8 cellular contexts compared by ENCODE assay signal in the genomic region with DNA sequence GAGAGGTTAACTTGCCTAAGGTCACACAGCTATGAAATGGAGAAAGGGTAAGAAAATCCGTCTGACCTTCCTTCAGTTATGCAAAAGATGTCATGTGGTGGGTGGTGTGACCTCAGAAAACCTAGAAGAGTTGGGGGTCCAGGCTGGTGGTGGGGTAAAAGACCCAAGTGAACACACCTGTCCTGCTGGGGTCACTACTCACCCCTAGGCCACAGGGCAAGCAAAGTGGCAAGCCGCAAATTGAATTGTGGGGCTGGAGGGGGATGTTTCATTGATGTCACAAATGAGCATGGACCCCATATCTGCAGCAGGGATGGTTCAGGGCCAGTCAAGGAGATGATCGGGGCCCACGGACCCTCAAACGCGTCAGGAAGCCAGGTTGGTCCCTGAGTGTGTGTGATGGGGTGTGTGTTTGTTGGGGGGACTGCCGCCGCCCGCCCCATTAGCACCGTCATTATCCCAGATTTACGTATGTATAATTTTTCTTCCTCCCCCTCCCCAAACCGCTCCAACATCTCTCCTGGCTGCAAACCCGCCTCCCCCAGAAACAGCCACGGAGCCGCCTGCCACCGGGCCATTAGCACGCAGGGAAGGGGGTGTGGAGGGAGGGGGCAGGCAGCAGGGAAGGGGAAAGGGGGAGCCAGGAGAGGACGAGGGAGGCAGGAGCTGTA.
DNase-seq lines count a peak whose midpoint lies in the region; ATAC-seq and TF ChIP-seq lines count a peak whose summit lies in the region.
"Not testable (repeated sequence)": the region's sequence is repeated elsewhere in the genome, so short reads cannot be mapped to it uniquely, and the experiment has no call there.

No MANE protein-coding gene starts in this region.

- H3K4me1 ChIP-seq in A673 (ENCODE audit: insufficient read depth, low read length, poor library complexity, severe bottlenecking); SK-N-SH (ENCODE audit: control insufficient read depth in 1 of 2, insufficient read depth in 2 of 2, low read depth in 1 of 2, low read length in 1 of 2): not testable (repeated sequence)

- H3K9ac ChIP-seq in SK-N-SH (peak overlapping the region; percentile 71; the same call in 1 of the 2 replicates), neural cell (ENCODE audit: low read length) (peak overlapping the region; percentile 62)

- ATAC-seq in activated naive CD8-positive, alpha-beta T cell treated with anti-CD3 and anti-CD28 coated beads, Interleukin-2, amount 10 ng/mL, durations not matched to agents 7 days and 5 days (ENCODE audit: low read depth); stimulated activated effector memory CD8-positive, alpha-beta T cell treated with anti-CD3 and anti-CD28 coated beads, Interleukin-12 subunit alpha, Interleukin-12 subunit beta, amount 100 ng/mL, for 72 hours: not testable (repeated sequence)

- not testable (repeated sequence) for H3K9me3 ChIP-seq in A673 (ENCODE audit: low read depth, low read length, poor library complexity, severe bottlenecking); SK-N-SH; iPS-18c (ENCODE audit: control insufficient read depth, insufficient read depth, low read length); neural cell (ENCODE audit: low read length)

- H3K4me3 ChIP-seq in A673 (ENCODE audit: low read depth, low read length, poor library complexity, severe bottlenecking) (peak overlapping the region; percentile 32), HL-60 (replicated peaks; ENCODE audit: insufficient read depth, low read length) (0 out of 2 replicates have a peak overlapping the region, but pooled peaks have one; percentile 40), SK-N-SH (ENCODE audit: low read depth in 2 of 2, low read length in 1 of 2) (peak overlapping the region in 1 of 2 experiments; percentile 43; a peak in 1 of 4 replicates), epithelial cell of proximal tubule (ENCODE audit: low read depth, low read length) (peak overlapping the region; percentile 31), iPS-18c (ENCODE audit: insufficient read depth, low read depth, low read length) (peak overlapping the region; percentile 55), neural cell (ENCODE audit: low read length) (peak overlapping the region; percentile 57)

- 0 out of 2 replicates have a peak overlapping the region, but pooled peaks have one; percentile 41 for H2AFZ ChIP-seq in SK-N-SH (ENCODE audit: low read depth)
- H2AFZ ChIP-seq in neural cell (ENCODE audit: low read depth, low read length) = not testable (repeated sequence)

- not testable (repeated sequence) for H4K20me1 ChIP-seq in SK-N-SH (ENCODE audit: insufficient read depth); neural cell (ENCODE audit: insufficient read depth)

- intact Hi-C loops in A673 (cut with micrococcal nuclease; ENCODE audit: unreplicated experiment) = not testable (repeated sequence)

- H3K4me3 Mint-ChIP-seq in activated naive CD8-positive, alpha-beta T cell treated with anti-CD3 and anti-CD28 coated beads, Interleukin-2, amount 10 ng/mL, durations not matched to agents 7 days and 5 days = peak overlapping the region; percentile 25
- H3K4me3 Mint-ChIP-seq in stimulated activated effector memory CD8-positive, alpha-beta T cell treated with anti-CD3 and anti-CD28 coated beads, Interleukin-12 subunit alpha, Interleukin-12 subunit beta, amount 100 ng/mL, for 72 hours = peak overlapping the region; percentile 43

- TF ChIP-seq EP300 in SK-N-SH (IDR thresholded peaks at IDR 0.05; ENCODE audit: borderline replicate concordance in 1 of 2, low read depth in 1 of 2, low read length in 1 of 2); neural cell (conservative IDR thresholded peaks at IDR 0.05; ENCODE audit: poor library complexity, severe bottlenecking): not testable (repeated sequence)

- H3K9me3 Mint-ChIP-seq in activated naive CD8-positive, alpha-beta T cell treated with anti-CD3 and anti-CD28 coated beads, Interleukin-2, amount 10 ng/mL, durations not matched to agents 7 days and 5 days; stimulated activated effector memory CD8-positive, alpha-beta T cell treated with anti-CD3 and anti-CD28 coated beads, Interleukin-12 subunit alpha, Interleukin-12 subunit beta, amount 100 ng/mL, for 72 hours: not testable (repeated sequence)

- H3K27ac ChIP-seq in A673 (ENCODE audit: low read depth, low read length, poor library complexity, severe bottlenecking); HL-60 (replicated peaks): not testable (repeated sequence)
- peak overlapping the region in 1 of 2 experiments; percentile 58; a peak in 1 of 4 replicates for H3K27ac ChIP-seq in SK-N-SH (ENCODE audit: low read depth in 2 of 2, low read length in 1 of 2)
- peak overlapping the region; percentile 72 for H3K27ac ChIP-seq in neural cell (ENCODE audit: low read length)

- BruUV-seq in A673 (replicated peaks; lab: Mats Ljungman, UMichigan) = TSS peak; percentile 93

- H3K4me1 Mint-ChIP-seq in activated naive CD8-positive, alpha-beta T cell treated with anti-CD3 and anti-CD28 coated beads, Interleukin-2, amount 10 ng/mL, durations not matched to agents 7 days and 5 days; stimulated activated effector memory CD8-positive, alpha-beta T cell treated with anti-CD3 and anti-CD28 coated beads, Interleukin-12 subunit alpha, Interleukin-12 subunit beta, amount 100 ng/mL, for 72 hours: not testable (repeated sequence)

- not testable (repeated sequence) for TF ChIP-seq CTCF in A673 (conservative IDR thresholded peaks at IDR 0.05; ENCODE audit: low read depth, low read length); HL-60 (IDR thresholded peaks at IDR 0.05; ENCODE audit: insufficient read depth, low read length); SK-N-SH (IDR thresholded peaks at IDR 0.05); epithelial cell of proximal tubule (conservative IDR thresholded peaks at IDR 0.05; ENCODE audit: low read depth, low read length); neural cell (IDR thresholded peaks at IDR 0.05; ENCODE audit: poor library complexity, severe bottlenecking)

- not testable (repeated sequence) for H3K27me3 ChIP-seq in A673 (replicated peaks; ENCODE audit: insufficient read depth, low read depth, low read length, poor library complexity); HL-60 (ENCODE audit: insufficient read depth, poor library complexity, severe bottlenecking); SK-N-SH (ENCODE audit: insufficient read depth); neural cell (ENCODE audit: insufficient read depth, low read depth, low read length)

- POLR2A ChIA-PET in A673 (lab: Charles Lee; ENCODE audit: low non-redundant PET); SK-N-SH (lab: Yijun Ruan, JAX); activated naive CD8-positive, alpha-beta T cell treated with anti-CD3 and anti-CD28 coated beads, Interleukin-2, amount 10 ng/mL, durations not matched to agents 7 days and 5 days (lab: Charles Lee): not testable (repeated sequence)

- WGBS in SK-N-SH (ENCODE audit: low lambda C conversion rate) = 78% methylated on average over 18 of the region's 18 CpGs

- H3K27me3 Mint-ChIP-seq in activated naive CD8-positive, alpha-beta T cell treated with anti-CD3 and anti-CD28 coated beads, Interleukin-2, amount 10 ng/mL, durations not matched to agents 7 days and 5 days = not testable (repeated sequence)

- not testable (repeated sequence) for H3F3A ChIP-seq in SK-N-SH (replicated peaks; ENCODE audit: insufficient read depth); neural cell (ENCODE audit: insufficient read depth, low read length, poor library complexity, severe bottlenecking)

- not testable (repeated sequence) for H3K79me2 ChIP-seq in SK-N-SH (ENCODE audit: insufficient read depth); neural cell (replicated peaks; ENCODE audit: insufficient read depth, low read length)

- not testable (repeated sequence) for DNase-seq in A673 (ENCODE audit: low spot score); HL-60 (ENCODE audit: low read depth in 1 of 2, low spot score in 1 of 2); SK-N-SH; activated naive CD8-positive, alpha-beta T cell treated with anti-CD3 and anti-CD28 coated beads, Interleukin-2, amount 10 ng/mL, durations not matched to agents 7 days and 5 days; epithelial cell of proximal tubule (ENCODE audit: low read depth); stimulated activated effector memory CD8-positive, alpha-beta T cell treated with anti-CD3 and anti-CD28 coated beads, Interleukin-12 subunit alpha, Interleukin-12 subunit beta, amount 100 ng/mL, for 72 hours (ENCODE audit: low spot score in 2 of 2)

- H3K9me2 ChIP-seq in SK-N-SH; neural cell (ENCODE audit: insufficient read depth, low read length): not testable (repeated sequence)

- not testable (repeated sequence) for TF ChIP-seq RAD21 in SK-N-SH (IDR thresholded peaks at IDR 0.05; ENCODE audit: low read length); neural cell (conservative IDR thresholded peaks at IDR 0.05)

- CTCF ChIA-PET in A673 (lab: Charles Lee); SK-N-SH (lab: Yijun Ruan, JAX): not testable (repeated sequence)

- not testable (repeated sequence) for H3K36me3 Mint-ChIP-seq in activated naive CD8-positive, alpha-beta T cell treated with anti-CD3 and anti-CD28 coated beads, Interleukin-2, amount 10 ng/mL, durations not matched to agents 7 days and 5 days; stimulated activated effector memory CD8-positive, alpha-beta T cell treated with anti-CD3 and anti-CD28 coated beads, Interleukin-12 subunit alpha, Interleukin-12 subunit beta, amount 100 ng/mL, for 72 hours

- not testable (repeated sequence) for H3K36me3 ChIP-seq in A673 (ENCODE audit: insufficient read depth, low read length, poor library complexity, severe bottlenecking); SK-N-SH (replicated peaks in 1 of 2; ENCODE audit: control insufficient read depth in 1 of 2, insufficient read depth in 2 of 2, low read length in 1 of 2); neural cell (ENCODE audit: insufficient read depth, low read length)

- H3K27ac Mint-ChIP-seq in activated naive CD8-positive, alpha-beta T cell treated with anti-CD3 and anti-CD28 coated beads, Interleukin-2, amount 10 ng/mL, durations not matched to agents 7 days and 5 days = peak overlapping the region; percentile 34
- not testable (repeated sequence) for H3K27ac Mint-ChIP-seq in stimulated activated effector memory CD8-positive, alpha-beta T cell treated with anti-CD3 and anti-CD28 coated beads, Interleukin-12 subunit alpha, Interleukin-12 subunit beta, amount 100 ng/mL, for 72 hours

- H3K4me2 ChIP-seq in SK-N-SH = peak overlapping the region; percentile 68
- H3K4me2 ChIP-seq in neural cell (ENCODE audit: low read length) = not testable (repeated sequence)
